In the genomic region with DNA sequence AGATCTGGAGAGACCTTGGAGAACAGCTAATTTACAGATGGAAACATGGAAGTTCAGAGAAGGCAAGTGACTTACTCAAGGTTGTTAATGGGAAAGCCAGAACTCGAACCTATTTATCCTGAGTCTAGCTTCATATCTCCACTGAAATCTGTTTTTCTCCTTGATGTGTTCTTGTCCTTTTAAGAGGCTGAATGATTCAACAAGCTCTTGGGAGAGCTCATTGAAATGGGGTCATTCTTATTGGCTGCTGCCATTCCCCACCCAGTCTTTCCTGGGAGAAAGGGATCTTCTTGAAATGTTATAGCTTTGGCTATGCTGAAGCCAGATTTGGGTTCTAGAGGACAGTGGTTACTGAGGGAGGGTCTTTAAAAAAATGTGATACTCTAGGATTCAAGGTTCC, we compare ENCODE assay signal across 1 cellular context.
TF ChIP-seq lines count a peak whose summit lies in the region.

No MANE protein-coding gene starts in this region.

TF ChIP-seq in IMR-90, 13 proteins besides CTCF, POLR2A, EP300 and RAD21:
- TF ChIP-seq MXI1 (IDR thresholded peaks at IDR 0.05; ENCODE audit: borderline replicate concordance, low read depth, low read length): no peak
- no peak for TF ChIP-seq SMC3 (IDR thresholded peaks at IDR 0.05; ENCODE audit: low read depth, low read length)
- no peak for TF ChIP-seq MAZ (IDR thresholded peaks at IDR 0.05; ENCODE audit: borderline replicate concordance, low read depth, low read length)
- no peak for TF ChIP-seq MAFK (IDR thresholded peaks at IDR 0.05; ENCODE audit: low read depth, low read length)
- TF ChIP-seq, protein P1, sequence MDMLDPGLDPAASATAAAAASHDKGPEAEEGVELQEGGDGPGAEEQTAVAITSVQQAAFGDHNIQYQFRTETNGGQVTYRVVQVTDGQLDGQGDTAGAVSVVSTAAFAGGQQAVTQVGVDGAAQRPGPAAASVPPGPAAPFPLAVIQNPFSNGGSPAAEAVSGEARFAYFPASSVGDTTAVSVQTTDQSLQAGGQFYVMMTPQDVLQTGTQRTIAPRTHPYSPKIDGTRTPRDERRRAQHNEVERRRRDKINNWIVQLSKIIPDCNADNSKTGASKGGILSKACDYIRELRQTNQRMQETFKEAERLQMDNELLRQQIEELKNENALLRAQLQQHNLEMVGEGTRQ (IDR thresholded peaks at IDR 0.05; ENCODE audit: low read depth, low read length): no peak
- no peak for TF ChIP-seq ELK1 (IDR thresholded peaks at IDR 0.05; ENCODE audit: borderline replicate concordance, low read depth, low read length)
- TF ChIP-seq RCOR1 (IDR thresholded peaks at IDR 0.05; ENCODE audit: insufficient replicate concordance, low read length): no peak
- no peak for TF ChIP-seq NFE2L2 (IDR thresholded peaks at IDR 0.05; ENCODE audit: low read depth, low read length)
- no peak for TF ChIP-seq FOS (IDR thresholded peaks at IDR 0.05; ENCODE audit: low read depth, low read length)
- no peak for TF ChIP-seq RFX5 (IDR thresholded peaks at IDR 0.05; ENCODE audit: low read depth, low read length)
- no peak for TF ChIP-seq BHLHE40 (IDR thresholded peaks at IDR 0.05; ENCODE audit: low read depth, low read length)
- TF ChIP-seq CEBPB (IDR thresholded peaks at IDR 0.05; ENCODE audit: low read depth, low read length): no peak
- no peak for TF ChIP-seq CHD1 (IDR thresholded peaks at IDR 0.05; ENCODE audit: low read depth, low read length)
